ENCODE assay signal across 10 cellular contexts in the genomic region with DNA sequence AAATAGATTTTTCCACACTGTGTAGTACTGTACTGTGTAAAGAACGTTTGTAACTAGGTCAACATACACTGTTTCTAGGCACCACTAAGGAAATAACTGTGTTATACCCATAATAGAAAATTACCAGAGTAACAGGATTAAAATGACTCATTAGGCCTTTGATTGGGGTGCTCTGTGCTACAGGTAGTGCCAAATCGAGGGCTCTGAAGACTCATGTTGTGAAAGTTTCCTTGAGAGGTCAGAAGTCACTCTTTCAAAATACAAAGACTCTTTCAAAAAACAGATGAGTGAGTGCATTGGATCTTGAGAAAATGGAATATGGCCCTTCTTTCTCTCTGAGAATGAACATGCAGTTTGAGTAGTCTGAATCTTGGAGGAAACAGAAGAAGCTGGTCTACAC.
DNase-seq lines count a peak whose midpoint lies in the region; ATAC-seq and TF ChIP-seq lines count a peak whose summit lies in the region.
"Had no signal": no experiment of that assay in that cellular context is flagged by ENCODE, and none has a peak within 500 bp of the region (broad histone marks: within the 10 kb centered on the region; RNA-seq: fewer than 3 reads in every experiment).

No MANE protein-coding gene starts in this region.

- ATAC-seq in CD4-positive, alpha-beta T cell (ENCODE audit: poor library complexity): peak; percentile 89
- ATAC-seq in GM18873 (IDR thresholded peaks at IDR 0.05; ENCODE audit: low FRiP score, unreplicated experiment): peak; percentile 51
- ATAC-seq in HG02885 (IDR thresholded peaks at IDR 0.05; ENCODE audit: poor library complexity, unreplicated experiment): peak; percentile 70
- peak; percentile 78 for ATAC-seq in activated T-helper 17 cell treated with anti-CD3 and anti-CD28 coated beads, Interleukin-2, amount 50 U/mL, for 72 hours (replicated peaks)
- ATAC-seq in GM21717 (IDR thresholded peaks at IDR 0.05; ENCODE audit: unreplicated experiment): no peak
- ATAC-seq in HG03045 (IDR thresholded peaks at IDR 0.05; ENCODE audit: unreplicated experiment): no peak

- POLR2A ChIA-PET in CD4-positive, alpha-beta T cell (lab: Charles Lee): interaction anchor here (0.6 kb wide), 1 partner anchor 206 kb away, joined by 3 read pairs; no protein-coding TSS in a partner anchor

- H3K27me3 ChIP-seq in CD4-positive, alpha-beta T cell (ENCODE audit: control insufficient read depth, insufficient read depth, low read length): no peaks in the 10 kb centered on the region

- no peak for TF ChIP-seq CTCF in CD4-positive, alpha-beta T cell (IDR thresholded peaks at IDR 0.05)

- H3K9me3 ChIP-seq in CD4-positive, alpha-beta T cell (ENCODE audit: control insufficient read depth, low read length): no peaks in the 10 kb centered on the region
- H3K9me3 ChIP-seq: prostate gland had no signal

- H3K27ac ChIP-seq in CD4-positive, alpha-beta T cell (ENCODE audit: low read depth, low read length): no peak overlapping the region
- H3K27ac ChIP-seq: prostate gland had no signal

- peaks cover 26% of the 10 kb centered on the region for H3K4me1 Mint-ChIP-seq in CD4-positive, alpha-beta T cell (ENCODE audit: low read depth)
- peaks cover 50% of the 10 kb centered on the region for H3K4me1 Mint-ChIP-seq in activated T-helper 17 cell treated with anti-CD3 and anti-CD28 coated beads, Interleukin-2, amount 50 U/mL, for 72 hours

- no peaks in the 10 kb centered on the region for H3K9me3 Mint-ChIP-seq in CD4-positive, alpha-beta T cell
- no peaks in the 10 kb centered on the region for H3K9me3 Mint-ChIP-seq in activated T-helper 17 cell treated with anti-CD3 and anti-CD28 coated beads, Interleukin-2, amount 50 U/mL, for 72 hours

- intact Hi-C loops in CD4-positive, alpha-beta T cell (cut with DNase I, micrococcal nuclease): no loop called here

- H3K27me3 Mint-ChIP-seq in CD4-positive, alpha-beta T cell: no peaks in the 10 kb centered on the region
- H3K27me3 Mint-ChIP-seq in activated T-helper 17 cell treated with anti-CD3 and anti-CD28 coated beads, Interleukin-2, amount 50 U/mL, for 72 hours: no peaks in the 10 kb centered on the region

- CTCF ChIA-PET in CD4-positive, alpha-beta T cell (lab: Charles Lee): no interaction called here

- no peak for DNase-seq in CD4-positive, alpha-beta T cell
- DNase-seq in NCI-H1092 (lab: John Stamatoyannopoulos, UW) (no peak), RPMI8226 (no peak)
- DNase-seq: OCI-M1 had no signal

- no peak overlapping the region for H3K4me3 Mint-ChIP-seq in CD4-positive, alpha-beta T cell
- peak overlapping the region; percentile 61 for H3K4me3 Mint-ChIP-seq in activated T-helper 17 cell treated with anti-CD3 and anti-CD28 coated beads, Interleukin-2, amount 50 U/mL, for 72 hours

- H3K27ac Mint-ChIP-seq in CD4-positive, alpha-beta T cell: peak overlapping the region; percentile 43
- H3K27ac Mint-ChIP-seq in activated T-helper 17 cell treated with anti-CD3 and anti-CD28 coated beads, Interleukin-2, amount 50 U/mL, for 72 hours: peak overlapping the region; percentile 90

- no peaks in the 10 kb centered on the region for H3K36me3 Mint-ChIP-seq in CD4-positive, alpha-beta T cell (ENCODE audit: low read depth)
- H3K36me3 Mint-ChIP-seq in activated T-helper 17 cell treated with anti-CD3 and anti-CD28 coated beads, Interleukin-2, amount 50 U/mL, for 72 hours (ENCODE audit: low read depth): peaks cover 33% of the 10 kb centered on the region

Comparison
In these comparisons a context has a peak if more than half of its experiments do, and no peak if none do; other contexts are left out.
1. ATAC-seq: peak in CD4-positive, alpha-beta T cell (single experiment), GM18873 (single experiment), HG02885 (single experiment) and activated T-helper 17 cell treated with anti-CD3 and anti-CD28 coated beads, Interleukin-2, amount 50 U/mL, for 72 hours (single experiment); none in GM21717 (single experiment) and HG03045 (single experiment).